ENCODE assay signal across 18 cellular contexts in genomic region chrX:130163350-130163851, GRCh38. TPM values are rescaled to one million over a fixed set of nuclear protein-coding genes. Genes with fewer than 3 reads are reported as not detected.
DNase-seq lines count a peak whose midpoint lies in the region; ATAC-seq and TF ChIP-seq lines count a peak whose summit lies in the region.
"Had no signal": no experiment of that assay in that cellular context is flagged by ENCODE, and none has a peak within 500 bp of the region (broad histone marks: within the 10 kb centered on the region; RNA-seq: fewer than 3 reads in every experiment).

No MANE protein-coding gene starts in this region.

- DNase-seq in activated CD8-positive, alpha-beta memory T cell treated with anti-CD3 and anti-CD28 coated beads, Interleukin-2, amount 10 ng/mL, durations not matched to agents 7 days and 5 days, result no peak
- no peak for DNase-seq in activated CD8-positive, alpha-beta memory T cell treated with anti-CD3 and anti-CD28 coated beads, Interleukin-2, amount 50 U/mL, for 4 hours
- no peak for DNase-seq in neural crest cell (ENCODE audit: low read depth, low spot score)
- DNase-seq in kidney glomerular epithelial cell (lab: John Stamatoyannopoulos, UW), result no peak
- DNase-seq in DMS53 (lab: John Stamatoyannopoulos, UW), result no peak
- DNase-seq: activated CD4-positive, alpha-beta T cell treated with anti-CD3 and anti-CD28 coated beads, Interleukin-2, amount 50 U/mL, for 48 hours; activated gamma-delta T cell; brain microvascular endothelial cell; foreskin keratinocyte; NCI-H1436 treated with DMSO at 0.1 percent for 48 hours; NCI-H774; SK-N-SH; thyroid gland had no signal

- peak overlapping the region; percentile 13 for H3K4me3 Mint-ChIP-seq in activated CD8-positive, alpha-beta memory T cell treated with anti-CD3 and anti-CD28 coated beads, Interleukin-2, amount 10 ng/mL, durations not matched to agents 7 days and 5 days
- peak overlapping the region; percentile 59 for H3K4me3 Mint-ChIP-seq in activated naive CD8-positive, alpha-beta T cell
- H3K4me3 Mint-ChIP-seq in neural crest cell, result peak overlapping the region; percentile 78
- H3K4me3 Mint-ChIP-seq: memory B cell had no signal

- POLR2A ChIA-PET in HEK293 (lab: Yijun Ruan, JAX), result interaction anchor here (0.7 kb wide), 1 partner anchor 23 kb away, joined by 3 read pairs; no protein-coding TSS in a partner anchor

- no peak overlapping the region for H3K27ac ChIP-seq in HEK293 (ENCODE audit: extremely low read depth, low read depth, low read length)
- H3K27ac ChIP-seq: brain microvascular endothelial cell, C4-2B, foreskin keratinocyte, thyroid gland had no signal

- H3K9me3 ChIP-seq in HEK293 (ENCODE audit: control insufficient read depth, insufficient read depth, low read depth, low read length), result no peaks in the 10 kb centered on the region
- H3K9me3 ChIP-seq: SK-N-SH, thyroid gland had no signal

- TF ChIP-seq CTCF in HEK293 (tag by site-specific recombination; IDR thresholded peaks at IDR 0.05), result no peak
- no peak for TF ChIP-seq CTCF in neural crest cell (conservative IDR thresholded peaks at IDR 0.05)

- H3K4me1 Mint-ChIP-seq in activated CD8-positive, alpha-beta memory T cell treated with anti-CD3 and anti-CD28 coated beads, Interleukin-2, amount 10 ng/mL, durations not matched to agents 7 days and 5 days, result peaks cover 41% of the 10 kb centered on the region
- H3K4me1 Mint-ChIP-seq in activated naive CD8-positive, alpha-beta T cell (ENCODE audit: low read depth), result peaks cover 42% of the 10 kb centered on the region
- peaks cover 24% of the 10 kb centered on the region for H3K4me1 Mint-ChIP-seq in neural crest cell

- peaks cover 3% of the 10 kb centered on the region for H3K36me3 Mint-ChIP-seq in activated CD8-positive, alpha-beta memory T cell treated with anti-CD3 and anti-CD28 coated beads, Interleukin-2, amount 10 ng/mL, durations not matched to agents 7 days and 5 days
- H3K36me3 Mint-ChIP-seq in activated naive CD8-positive, alpha-beta T cell, result no peaks in the 10 kb centered on the region
- peaks cover 5% of the 10 kb centered on the region for H3K36me3 Mint-ChIP-seq in neural crest cell (ENCODE audit: low read depth)
- H3K36me3 Mint-ChIP-seq: memory B cell had no signal

- H3K4me1 ChIP-seq in HEK293 (ENCODE audit: control insufficient read depth, insufficient read depth, low read length), result peaks cover 8% of the 10 kb centered on the region
- H3K4me1 ChIP-seq: foreskin keratinocyte had no signal

- H3K27me3 Mint-ChIP-seq in activated CD8-positive, alpha-beta memory T cell treated with anti-CD3 and anti-CD28 coated beads, Interleukin-2, amount 10 ng/mL, durations not matched to agents 7 days and 5 days, result no peaks in the 10 kb centered on the region
- H3K27me3 Mint-ChIP-seq in activated naive CD8-positive, alpha-beta T cell, result no peaks in the 10 kb centered on the region
- H3K27me3 Mint-ChIP-seq in neural crest cell (ENCODE audit: low read depth), result no peaks in the 10 kb centered on the region
- H3K27me3 Mint-ChIP-seq: memory B cell had no signal

- H3K36me3 ChIP-seq in HEK293 (ENCODE audit: control insufficient read depth in 2 of 2, insufficient read depth in 1 of 2, low read length in 2 of 2), result no peaks in the 10 kb centered on the region
- H3K36me3 ChIP-seq: brain microvascular endothelial cell, thyroid gland had no signal

- CTCF ChIA-PET in activated CD8-positive, alpha-beta memory T cell treated with anti-CD3 and anti-CD28 coated beads, Interleukin-2, amount 10 ng/mL, durations not matched to agents 7 days and 5 days (lab: Charles Lee), result interaction anchor here (0.7 to 1.5 kb wide), 3 partner anchors 11 to 81 kb away, joined by 3 to 4 read pairs (median 3); no protein-coding TSS in a partner anchor
- CTCF ChIA-PET in HEK293 (lab: Yijun Ruan, JAX), result no interaction called here

- H3K9me3 Mint-ChIP-seq in activated CD8-positive, alpha-beta memory T cell treated with anti-CD3 and anti-CD28 coated beads, Interleukin-2, amount 10 ng/mL, durations not matched to agents 7 days and 5 days (ENCODE audit: low read depth), result no peaks in the 10 kb centered on the region
- H3K9me3 Mint-ChIP-seq in activated naive CD8-positive, alpha-beta T cell (ENCODE audit: low read depth), result no peaks in the 10 kb centered on the region
- no peaks in the 10 kb centered on the region for H3K9me3 Mint-ChIP-seq in neural crest cell
- H3K9me3 Mint-ChIP-seq: memory B cell had no signal

- no peak for ATAC-seq in activated CD8-positive, alpha-beta memory T cell treated with anti-CD3 and anti-CD28 coated beads, Interleukin-2, amount 10 ng/mL, durations not matched to agents 7 days and 5 days
- no peak for ATAC-seq in HG03432 (IDR thresholded peaks at IDR 0.05; ENCODE audit: unreplicated experiment)
- ATAC-seq: foreskin keratinocyte had no signal

- no peak overlapping the region for H3K4me3 ChIP-seq in HEK293 (ENCODE audit: low read depth, low read length)
- H3K4me3 ChIP-seq: thyroid gland had no signal

- no peak overlapping the region for H3K27ac Mint-ChIP-seq in activated CD8-positive, alpha-beta memory T cell treated with anti-CD3 and anti-CD28 coated beads, Interleukin-2, amount 10 ng/mL, durations not matched to agents 7 days and 5 days
- H3K27ac Mint-ChIP-seq in activated naive CD8-positive, alpha-beta T cell, result no peak overlapping the region
- no peak overlapping the region for H3K27ac Mint-ChIP-seq in neural crest cell (ENCODE audit: unreplicated experiment)
- H3K27ac Mint-ChIP-seq: memory B cell had no signal

TF ChIP-seq in HEK293, 187 proteins besides CTCF, POLR2A, EP300 and RAD21:
- TF ChIP-seq, protein P1, sequence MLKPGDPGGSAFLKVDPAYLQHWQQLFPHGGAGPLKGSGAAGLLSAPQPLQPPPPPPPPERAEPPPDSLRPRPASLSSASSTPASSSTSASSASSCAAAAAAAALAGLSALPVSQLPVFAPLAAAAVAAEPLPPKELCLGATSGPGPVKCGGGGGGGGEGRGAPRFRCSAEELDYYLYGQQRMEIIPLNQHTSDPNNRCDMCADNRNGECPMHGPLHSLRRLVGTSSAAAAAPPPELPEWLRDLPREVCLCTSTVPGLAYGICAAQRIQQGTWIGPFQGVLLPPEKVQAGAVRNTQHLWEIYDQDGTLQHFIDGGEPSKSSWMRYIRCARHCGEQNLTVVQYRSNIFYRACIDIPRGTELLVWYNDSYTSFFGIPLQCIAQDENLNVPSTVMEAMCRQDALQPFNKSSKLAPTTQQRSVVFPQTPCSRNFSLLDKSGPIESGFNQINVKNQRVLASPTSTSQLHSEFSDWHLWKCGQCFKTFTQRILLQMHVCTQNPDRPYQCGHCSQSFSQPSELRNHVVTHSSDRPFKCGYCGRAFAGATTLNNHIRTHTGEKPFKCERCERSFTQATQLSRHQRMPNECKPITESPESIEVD (tag by site-specific recombination; IDR thresholded peaks at IDR 0.05), result peak; percentile 84
- no peak for TF ChIP-seq ZNF423 (tag by site-specific recombination; IDR thresholded peaks at IDR 0.05)
- 0 out of 2 replicates have a peak, but pooled peaks have one; percentile 50 for TF ChIP-seq OSR2 (tag by site-specific recombination; IDR thresholded peaks at IDR 0.05)
- no peak for TF ChIP-seq ZNF114 (tag by site-specific recombination; IDR thresholded peaks at IDR 0.05)
- TF ChIP-seq ZNF140 (tag by site-specific recombination; IDR thresholded peaks at IDR 0.05), result no peak
- TF ChIP-seq ZNF10 (tag by site-specific recombination; IDR thresholded peaks at IDR 0.05), result peak; percentile 25; the same call in 1 of the 2 replicates
- TF ChIP-seq, protein P2, sequence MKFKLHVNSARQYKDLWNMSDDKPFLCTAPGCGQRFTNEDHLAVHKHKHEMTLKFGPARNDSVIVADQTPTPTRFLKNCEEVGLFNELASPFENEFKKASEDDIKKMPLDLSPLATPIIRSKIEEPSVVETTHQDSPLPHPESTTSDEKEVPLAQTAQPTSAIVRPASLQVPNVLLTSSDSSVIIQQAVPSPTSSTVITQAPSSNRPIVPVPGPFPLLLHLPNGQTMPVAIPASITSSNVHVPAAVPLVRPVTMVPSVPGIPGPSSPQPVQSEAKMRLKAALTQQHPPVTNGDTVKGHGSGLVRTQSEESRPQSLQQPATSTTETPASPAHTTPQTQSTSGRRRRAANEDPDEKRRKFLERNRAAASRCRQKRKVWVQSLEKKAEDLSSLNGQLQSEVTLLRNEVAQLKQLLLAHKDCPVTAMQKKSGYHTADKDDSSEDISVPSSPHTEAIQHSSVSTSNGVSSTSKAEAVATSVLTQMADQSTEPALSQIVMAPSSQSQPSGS (tag by site-specific recombination; IDR thresholded peaks at IDR 0.05; ENCODE audit: low read depth), result peak; percentile 89
- 0 out of 2 replicates have a peak, but pooled peaks have one; percentile 15 for TF ChIP-seq ZNF629 (tag by site-specific recombination; IDR thresholded peaks at IDR 0.05)
- TF ChIP-seq ZSCAN18 (tag by site-specific recombination; IDR thresholded peaks at IDR 0.05), result no peak
- 0 out of 2 replicates have a peak, but pooled peaks have one; percentile 10 for TF ChIP-seq IKZF3 (tag by site-specific recombination; IDR thresholded peaks at IDR 0.05)
- TF ChIP-seq ZNF112 (tag by site-specific recombination; IDR thresholded peaks at IDR 0.05), result no peak

RNA-seq across cellular contexts. Expression of gene AIFM1, which starts 2.2 kb away (rescaled TPM):
- total RNA-seq in activated CD8-positive, alpha-beta memory T cell treated with anti-CD3 and anti-CD28 coated beads, Interleukin-2, amount 10 ng/mL, durations not matched to agents 7 days and 5 days, result 10 to 100 TPM; 47.3 to 59.6 TPM
- 53.9 and 57.0 TPM in 2 replicates for total RNA-seq in neural crest cell

RNA-seq across cellular contexts. Expression of gene RAB33A, which starts 8.4 kb away (rescaled TPM):
- total RNA-seq in activated CD8-positive, alpha-beta memory T cell treated with anti-CD3 and anti-CD28 coated beads, Interleukin-2, amount 10 ng/mL, durations not matched to agents 7 days and 5 days, result 10 to 100 TPM; 38.8 to 41.1 TPM
- total RNA-seq in neural crest cell, result 16.7 and 18.5 TPM in 2 replicates
- total RNA-seq: foreskin keratinocyte had no signal

RNA-seq across cellular contexts. Expression of gene ELF4, which starts 53.1 kb away (rescaled TPM):
- 10 to 100 TPM; 36.2 to 52.7 TPM for total RNA-seq in activated CD8-positive, alpha-beta memory T cell treated with anti-CD3 and anti-CD28 coated beads, Interleukin-2, amount 10 ng/mL, durations not matched to agents 7 days and 5 days
- 0.86 and 1.0 TPM in 2 replicates for total RNA-seq in neural crest cell

Comparison
In these comparisons a context has a peak if more than half of its experiments do, and no peak if none do; other contexts are left out.
1. H3K4me3 Mint-ChIP-seq: peak in every context shown above with its lines; median percentile 78 in neural crest cell; 59 in activated naive CD8-positive, alpha-beta T cell; 13 in activated CD8-positive, alpha-beta memory T cell treated with anti-CD3 and anti-CD28 coated beads, Interleukin-2, amount 10 ng/mL, durations not matched to agents 7 days and 5 days.
2. RNA of gene ELF4, which starts 53.1 kb away (total RNA-seq): 36.2 to 52.7 TPM in activated CD8-positive, alpha-beta memory T cell treated with anti-CD3 and anti-CD28 coated beads, Interleukin-2, amount 10 ng/mL, durations not matched to agents 7 days and 5 days; 0.86 to 1.0 TPM in neural crest cell; every median in the first group is over 10 times any median in the second.